ENCODE assay signal across 1 cellular context in the genomic region with DNA sequence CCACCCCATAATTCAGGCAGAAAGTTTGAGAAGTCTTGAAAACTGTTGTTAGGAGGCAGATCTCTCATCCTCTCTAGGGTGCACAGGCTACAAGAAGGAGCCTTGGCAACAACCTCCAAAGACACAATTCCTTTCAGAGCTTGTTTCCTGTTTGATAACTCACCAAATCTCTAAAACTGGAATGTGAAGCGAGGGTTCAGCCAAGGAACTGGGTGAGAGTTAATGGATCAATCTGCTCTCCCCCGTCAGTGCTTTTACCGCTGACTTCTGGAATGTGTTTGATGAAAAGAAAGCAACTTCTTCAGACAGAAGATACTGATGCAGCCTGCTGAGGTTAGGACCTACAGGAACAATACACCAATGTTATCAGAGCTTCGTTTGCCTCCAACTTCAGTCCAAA.
TF ChIP-seq lines count a peak whose summit lies in the region.

No MANE protein-coding gene starts in this region.

TF ChIP-seq in IMR-90, 13 proteins besides CTCF, POLR2A, EP300 and RAD21:
- TF ChIP-seq CEBPB (IDR thresholded peaks at IDR 0.05; ENCODE audit: low read depth, low read length) (no peak), MAZ (IDR thresholded peaks at IDR 0.05; ENCODE audit: borderline replicate concordance, low read depth, low read length) (no peak), NFE2L2 (IDR thresholded peaks at IDR 0.05; ENCODE audit: low read depth, low read length) (no peak), MXI1 (IDR thresholded peaks at IDR 0.05; ENCODE audit: borderline replicate concordance, low read depth, low read length) (no peak), FOS (IDR thresholded peaks at IDR 0.05; ENCODE audit: low read depth, low read length) (no peak), MAFK (IDR thresholded peaks at IDR 0.05; ENCODE audit: low read depth, low read length) (no peak), RCOR1 (IDR thresholded peaks at IDR 0.05; ENCODE audit: insufficient replicate concordance, low read length) (no peak), RFX5 (IDR thresholded peaks at IDR 0.05; ENCODE audit: low read depth, low read length) (no peak), BHLHE40 (IDR thresholded peaks at IDR 0.05; ENCODE audit: low read depth, low read length) (no peak), CHD1 (IDR thresholded peaks at IDR 0.05; ENCODE audit: low read depth, low read length) (no peak), SMC3 (IDR thresholded peaks at IDR 0.05; ENCODE audit: low read depth, low read length) (no peak)
- TF ChIP-seq, protein P1, sequence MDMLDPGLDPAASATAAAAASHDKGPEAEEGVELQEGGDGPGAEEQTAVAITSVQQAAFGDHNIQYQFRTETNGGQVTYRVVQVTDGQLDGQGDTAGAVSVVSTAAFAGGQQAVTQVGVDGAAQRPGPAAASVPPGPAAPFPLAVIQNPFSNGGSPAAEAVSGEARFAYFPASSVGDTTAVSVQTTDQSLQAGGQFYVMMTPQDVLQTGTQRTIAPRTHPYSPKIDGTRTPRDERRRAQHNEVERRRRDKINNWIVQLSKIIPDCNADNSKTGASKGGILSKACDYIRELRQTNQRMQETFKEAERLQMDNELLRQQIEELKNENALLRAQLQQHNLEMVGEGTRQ (IDR thresholded peaks at IDR 0.05; ENCODE audit: low read depth, low read length), result no peak
- TF ChIP-seq, protein P2, sequence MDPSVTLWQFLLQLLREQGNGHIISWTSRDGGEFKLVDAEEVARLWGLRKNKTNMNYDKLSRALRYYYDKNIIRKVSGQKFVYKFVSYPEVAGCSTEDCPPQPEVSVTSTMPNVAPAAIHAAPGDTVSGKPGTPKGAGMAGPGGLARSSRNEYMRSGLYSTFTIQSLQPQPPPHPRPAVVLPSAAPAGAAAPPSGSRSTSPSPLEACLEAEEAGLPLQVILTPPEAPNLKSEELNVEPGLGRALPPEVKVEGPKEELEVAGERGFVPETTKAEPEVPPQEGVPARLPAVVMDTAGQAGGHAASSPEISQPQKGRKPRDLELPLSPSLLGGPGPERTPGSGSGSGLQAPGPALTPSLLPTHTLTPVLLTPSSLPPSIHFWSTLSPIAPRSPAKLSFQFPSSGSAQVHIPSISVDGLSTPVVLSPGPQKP (IDR thresholded peaks at IDR 0.05; ENCODE audit: borderline replicate concordance, low read depth, low read length), result no peak
